17 cellular contexts compared by ENCODE assay signal in genomic region chr20:32909451-32909850, GRCh38. TPM values are rescaled to one million over a fixed set of nuclear protein-coding genes. Genes with fewer than 3 reads are reported as not detected.
"Had no signal": no experiment of that assay in that cellular context is flagged by ENCODE, and none has a peak within 500 bp of the region (broad histone marks: within the 10 kb centered on the region; RNA-seq: fewer than 3 reads in every experiment).

No MANE protein-coding gene starts in this region.

- H3K27ac ChIP-seq: ascending aorta, transverse colon had no signal

- H3K4me1 Mint-ChIP-seq: nephron had no signal

- H3K9me3 ChIP-seq: ascending aorta, transverse colon had no signal

- H3K36me3 ChIP-seq: ascending aorta, transverse colon had no signal

- H3K4me3 Mint-ChIP-seq: nephron had no signal

- DNase-seq: activated CD4-positive, alpha-beta T cell treated with anti-CD3 and anti-CD28 coated beads, Interleukin-2, amount 50 U/mL, for 1 hour; activated CD8-positive, alpha-beta memory T cell treated with anti-CD3 and anti-CD28 coated beads for 24 hours; activated CD8-positive, alpha-beta memory T cell treated with anti-CD3 and anti-CD28 coated beads, Interleukin-2, amount 50 U/mL, for 48 hours; activated gamma-delta T cell treated with Interleukin-2 at 50 U/mL for 16 hours; cortex of kidney; nucleus accumbens; stimulated activated CD4-positive, alpha-beta T cell treated with anti-CD3 and anti-CD28 coated beads, Interleukin-12 subunit alpha, Interleukin-12 subunit beta, amount 100 ng/mL, for 4 hours; stimulated activated CD4-positive, alpha-beta T cell treated with anti-CD3 and anti-CD28 coated beads, Interleukin-1b, Interleukin-23, amount 100 ng/mL, for 48 hours; stimulated activated CD8-positive, alpha-beta memory T cell treated with anti-CD3 and anti-CD28 coated beads, Interleukin-4, amount 100 ng/mL, for 48 hours; stimulated activated naive CD8-positive, alpha-beta T cell treated with anti-CD3 and anti-CD28 coated beads, Interleukin-15, Interleukin-2, amounts not matched to agents 100 U/mL and 50 U/mL, for 24 hours; substantia nigra; T1000; transverse colon had no signal

- H3K4me1 ChIP-seq: ascending aorta, transverse colon had no signal

- H3K27me3 ChIP-seq: ascending aorta, transverse colon had no signal

- H3K27ac Mint-ChIP-seq: nephron had no signal

- H3K4me3 ChIP-seq: ascending aorta, transverse colon had no signal

- ATAC-seq: esophagus mucosa; stimulated activated naive CD8-positive, alpha-beta T cell treated with anti-CD3 and anti-CD28 coated beads, Interleukin-15, Interleukin-2, amounts not matched to agents 100 U/mL and 50 U/mL, for 24 hours had no signal

RNA-seq across cellular contexts. Expression of gene EFCAB8, which starts 50.7 kb away (rescaled TPM):
- total RNA-seq: ascending aorta, lower leg skin had no signal
